18 cellular contexts compared by ENCODE assay signal in genomic region chr7:27153526-27153925, GRCh38. TPM values are rescaled to one million over a fixed set of nuclear protein-coding genes. Genes with fewer than 3 reads are reported as not detected.
DNase-seq lines count a peak whose midpoint lies in the region; ATAC-seq and TF ChIP-seq lines count a peak whose summit lies in the region.
"Had no signal": no experiment of that assay in that cellular context is flagged by ENCODE, and none has a peak within 500 bp of the region (broad histone marks: within the 10 kb centered on the region; RNA-seq: fewer than 3 reads in every experiment).

No MANE protein-coding gene starts in this region.

- peaks cover 71% of the 10 kb centered on the region for H3K27me3 Mint-ChIP-seq in activated naive CD4-positive, alpha-beta T cell treated with anti-CD3 and anti-CD28 coated beads, Interleukin-2, amount 50 U/mL, for 24 hours
- H3K27me3 Mint-ChIP-seq in brain = peaks cover 99% of the 10 kb centered on the region
- H3K27me3 Mint-ChIP-seq in type B pancreatic cell = peaks cover 89% of the 10 kb centered on the region

- H3K4me3 Mint-ChIP-seq in activated naive CD4-positive, alpha-beta T cell treated with anti-CD3 and anti-CD28 coated beads, Interleukin-2, amount 50 U/mL, for 24 hours = peak overlapping the region; percentile 33
- H3K4me3 Mint-ChIP-seq in brain (peak overlapping the region in 3 of 5 experiments; percentile 10 to 90 (median 84)), type B pancreatic cell (peak overlapping the region; percentile 47)
- no peak overlapping the region for H3K4me3 Mint-ChIP-seq in stimulated activated effector memory CD8-positive, alpha-beta T cell treated with anti-CD3 and anti-CD28 coated beads, Interleukin-12 subunit alpha, Interleukin-12 subunit beta, amount 100 ng/mL, for 72 hours
- H3K4me3 Mint-ChIP-seq: CD8-positive, alpha-beta T cell; dendritic cell treated with granulocyte-macrophage colony-stimulating factor and Interleukin-4, amounts not matched to agents 40 ng/mL and 50 ng/mL, for 4 days had no signal

- H3K36me3 Mint-ChIP-seq in activated naive CD4-positive, alpha-beta T cell treated with anti-CD3 and anti-CD28 coated beads, Interleukin-2, amount 50 U/mL, for 24 hours = peaks cover 3% of the 10 kb centered on the region
- H3K36me3 Mint-ChIP-seq in brain (no peaks in the 10 kb centered on the region), type B pancreatic cell (peaks cover 13% of the 10 kb centered on the region)
- peaks cover 25% of the 10 kb centered on the region for H3K36me3 Mint-ChIP-seq in stimulated activated effector memory CD8-positive, alpha-beta T cell treated with anti-CD3 and anti-CD28 coated beads, Interleukin-12 subunit alpha, Interleukin-12 subunit beta, amount 100 ng/mL, for 72 hours
- H3K36me3 Mint-ChIP-seq: CD8-positive, alpha-beta T cell had no signal

- H3K27ac ChIP-seq in mucosa of rectum (ENCODE audit: low read depth in 2 of 2, low read length in 2 of 2) = peak overlapping the region; percentile 93 to 99
- H3K27ac ChIP-seq: neutrophil had no signal

- ATAC-seq in HG03025 (IDR thresholded peaks at IDR 0.05; ENCODE audit: low FRiP score, unreplicated experiment) = no peak
- ATAC-seq in stimulated activated effector memory CD8-positive, alpha-beta T cell treated with anti-CD3 and anti-CD28 coated beads, Interleukin-12 subunit alpha, Interleukin-12 subunit beta, amount 100 ng/mL, for 72 hours = no peak
- ATAC-seq: CD8-positive, alpha-beta T cell; Panc1 had no signal

- H3K4me1 Mint-ChIP-seq in activated naive CD4-positive, alpha-beta T cell treated with anti-CD3 and anti-CD28 coated beads, Interleukin-2, amount 50 U/mL, for 24 hours = peaks cover 58% of the 10 kb centered on the region
- H3K4me1 Mint-ChIP-seq in brain = peaks cover 29% of the 10 kb centered on the region
- peaks cover 29% of the 10 kb centered on the region for H3K4me1 Mint-ChIP-seq in type B pancreatic cell (ENCODE audit: unreplicated experiment)
- H3K4me1 Mint-ChIP-seq in stimulated activated effector memory CD8-positive, alpha-beta T cell treated with anti-CD3 and anti-CD28 coated beads, Interleukin-12 subunit alpha, Interleukin-12 subunit beta, amount 100 ng/mL, for 72 hours = peaks cover 56% of the 10 kb centered on the region

- H3K36me3 ChIP-seq in mucosa of rectum (ENCODE audit: control insufficient read depth in 2 of 2, insufficient read depth in 2 of 2, low read length in 2 of 2) = no peaks in the 10 kb centered on the region
- H3K36me3 ChIP-seq: neutrophil had no signal

- H3K4me3 ChIP-seq in mucosa of rectum (ENCODE audit: low read length in 2 of 2) = peak overlapping the region in 1 of 2 donors; percentile 82

- H3K9me3 Mint-ChIP-seq in activated naive CD4-positive, alpha-beta T cell treated with anti-CD3 and anti-CD28 coated beads, Interleukin-2, amount 50 U/mL, for 24 hours = no peaks in the 10 kb centered on the region
- peaks cover 0 to 30% (median 3%) of the 10 kb centered on the region in 5 experiments for H3K9me3 Mint-ChIP-seq in brain
- peaks cover 5% of the 10 kb centered on the region for H3K9me3 Mint-ChIP-seq in type B pancreatic cell
- H3K9me3 Mint-ChIP-seq in stimulated activated effector memory CD8-positive, alpha-beta T cell treated with anti-CD3 and anti-CD28 coated beads, Interleukin-12 subunit alpha, Interleukin-12 subunit beta, amount 100 ng/mL, for 72 hours = no peaks in the 10 kb centered on the region
- H3K9me3 Mint-ChIP-seq: CD8-positive, alpha-beta T cell; dendritic cell treated with granulocyte-macrophage colony-stimulating factor and Interleukin-4, amounts not matched to agents 40 ng/mL and 50 ng/mL, for 4 days had no signal

- peak overlapping the region in 1 of 2 donors; percentile 86 for H3K9ac ChIP-seq in mucosa of rectum (ENCODE audit: low read depth in 1 of 2, low read length in 2 of 2)

- no peak for DNase-seq in activated naive CD4-positive, alpha-beta T cell treated with anti-CD3 and anti-CD28 coated beads, Interleukin-2, amount 50 U/mL, for 16 hours
- DNase-seq in type B pancreatic cell (ENCODE audit: extremely low spot score, unreplicated experiment) (peak; percentile 57), NCI-H345 treated with DMSO at 0.1 percent for 48 hours (lab: John Stamatoyannopoulos, UW; ENCODE audit: unreplicated experiment) (no peak)
- DNase-seq in stimulated activated effector memory CD8-positive, alpha-beta T cell treated with anti-CD3 and anti-CD28 coated beads, Interleukin-12 subunit alpha, Interleukin-12 subunit beta, amount 100 ng/mL, for 72 hours (ENCODE audit: low spot score in 2 of 2) = no peak
- DNase-seq: DMS79 treated with DMSO at 0.1 percent for 48 hours, erythroblast, Karpas-422, mesendoderm, NCI-H2171 treated with DMSO at 0.1 percent for 48 hours, retina had no signal

- H3K27me3 ChIP-seq in mucosa of rectum (ENCODE audit: control insufficient read depth in 2 of 2, insufficient read depth in 2 of 2, low read length in 2 of 2) = peaks cover 7 to 14% of the 10 kb centered on the region in 2 donors

- TF ChIP-seq CTCF in brain (conservative IDR thresholded peaks at IDR 0.05) (no peak), type B pancreatic cell (conservative IDR thresholded peaks at IDR 0.05) (no peak)

- peak overlapping the region; percentile 72 for H3K27ac Mint-ChIP-seq in activated naive CD4-positive, alpha-beta T cell treated with anti-CD3 and anti-CD28 coated beads, Interleukin-2, amount 50 U/mL, for 24 hours
- H3K27ac Mint-ChIP-seq in brain (peak overlapping the region in 2 of 5 experiments; percentile 48 to 90), type B pancreatic cell (no peak overlapping the region)
- no peak overlapping the region for H3K27ac Mint-ChIP-seq in stimulated activated effector memory CD8-positive, alpha-beta T cell treated with anti-CD3 and anti-CD28 coated beads, Interleukin-12 subunit alpha, Interleukin-12 subunit beta, amount 100 ng/mL, for 72 hours
- H3K27ac Mint-ChIP-seq: CD8-positive, alpha-beta T cell; dendritic cell treated with granulocyte-macrophage colony-stimulating factor and Interleukin-4, amounts not matched to agents 40 ng/mL and 50 ng/mL, for 4 days had no signal

- H3K9me3 ChIP-seq in mucosa of rectum (ENCODE audit: control insufficient read depth in 2 of 2, low read length in 2 of 2) = no peaks in the 10 kb centered on the region
- H3K9me3 ChIP-seq: neutrophil had no signal

- peaks cover 32 to 38% of the 10 kb centered on the region in 2 donors for H3K4me1 ChIP-seq in mucosa of rectum (ENCODE audit: control insufficient read depth in 2 of 2, insufficient read depth in 2 of 2, low read length in 2 of 2)

RNA-seq across cellular contexts. Expression of gene HOXA3, which starts 1.1 kb away (rescaled TPM):
- 2.0 TPM for polyA plus RNA-seq in brain (ENCODE audit: insufficient read depth, low read depth, low replicate concordance)
- total RNA-seq in type B pancreatic cell (ENCODE audit: low replicate concordance) = 40.5 and 92.8 TPM in 2 replicates
- total RNA-seq: CD8-positive, alpha-beta T cell had no signal

RNA-seq across cellular contexts. Expression of gene HOXA7, which starts 2.9 kb away (rescaled TPM):
- polyA plus RNA-seq in brain (ENCODE audit: insufficient read depth, low read depth, low replicate concordance) = 1.3 TPM
- total RNA-seq in type B pancreatic cell (ENCODE audit: low replicate concordance) = 3.2 and 6.2 TPM in 2 replicates
- total RNA-seq: CD8-positive, alpha-beta T cell had no signal

RNA-seq across cellular contexts. Expression of gene HOXA6, which starts 6.0 kb away (rescaled TPM):
- 14.9 TPM for polyA plus RNA-seq in brain (ENCODE audit: insufficient read depth, low read depth, low replicate concordance)
- 4.2 and 10.9 TPM in 2 replicates for total RNA-seq in type B pancreatic cell (ENCODE audit: low replicate concordance)
- total RNA-seq: CD8-positive, alpha-beta T cell had no signal

RNA-seq across cellular contexts. Expression of gene HOXA5, which starts 10.0 kb away (rescaled TPM):
- 25.3 TPM for polyA plus RNA-seq in brain (ENCODE audit: insufficient read depth, low read depth, low replicate concordance)
- total RNA-seq in type B pancreatic cell (ENCODE audit: low replicate concordance) = 55.0 and 77.7 TPM in 2 replicates

RNA-seq across cellular contexts. Expression of gene HOXA9, which starts 11.8 kb away (rescaled TPM):
- polyA plus RNA-seq in brain (ENCODE audit: insufficient read depth, low read depth, low replicate concordance) = 1.1 TPM
- total RNA-seq in type B pancreatic cell (ENCODE audit: low replicate concordance) = 0.67 and 4.1 TPM in 2 replicates
- total RNA-seq: CD8-positive, alpha-beta T cell had no signal
